1 cellular context compared by ENCODE assay signal in the genomic region with DNA sequence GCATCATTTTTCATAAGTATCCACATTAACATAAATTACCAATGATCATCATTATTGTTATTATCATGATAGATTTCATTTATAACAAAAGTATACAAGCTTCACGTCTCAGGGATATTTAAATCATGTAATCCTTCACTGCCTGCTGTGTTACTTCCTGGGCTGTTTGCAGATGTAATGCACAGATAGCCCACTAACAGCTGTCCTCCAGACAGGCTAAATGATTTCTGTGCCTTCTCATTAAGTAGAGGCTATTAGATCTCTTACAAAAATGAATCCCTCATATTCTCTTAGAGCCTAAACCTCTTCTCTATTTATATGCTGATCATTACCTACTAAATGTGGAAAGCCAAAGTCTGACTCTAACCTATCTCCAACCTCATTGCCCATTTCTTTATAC.
TF ChIP-seq lines count a peak whose summit lies in the region.

No MANE protein-coding gene starts in this region.

TF ChIP-seq in GM23338, 12 proteins besides CTCF, POLR2A, EP300 and RAD21 (continued from another document):
- TF ChIP-seq, protein P1, sequence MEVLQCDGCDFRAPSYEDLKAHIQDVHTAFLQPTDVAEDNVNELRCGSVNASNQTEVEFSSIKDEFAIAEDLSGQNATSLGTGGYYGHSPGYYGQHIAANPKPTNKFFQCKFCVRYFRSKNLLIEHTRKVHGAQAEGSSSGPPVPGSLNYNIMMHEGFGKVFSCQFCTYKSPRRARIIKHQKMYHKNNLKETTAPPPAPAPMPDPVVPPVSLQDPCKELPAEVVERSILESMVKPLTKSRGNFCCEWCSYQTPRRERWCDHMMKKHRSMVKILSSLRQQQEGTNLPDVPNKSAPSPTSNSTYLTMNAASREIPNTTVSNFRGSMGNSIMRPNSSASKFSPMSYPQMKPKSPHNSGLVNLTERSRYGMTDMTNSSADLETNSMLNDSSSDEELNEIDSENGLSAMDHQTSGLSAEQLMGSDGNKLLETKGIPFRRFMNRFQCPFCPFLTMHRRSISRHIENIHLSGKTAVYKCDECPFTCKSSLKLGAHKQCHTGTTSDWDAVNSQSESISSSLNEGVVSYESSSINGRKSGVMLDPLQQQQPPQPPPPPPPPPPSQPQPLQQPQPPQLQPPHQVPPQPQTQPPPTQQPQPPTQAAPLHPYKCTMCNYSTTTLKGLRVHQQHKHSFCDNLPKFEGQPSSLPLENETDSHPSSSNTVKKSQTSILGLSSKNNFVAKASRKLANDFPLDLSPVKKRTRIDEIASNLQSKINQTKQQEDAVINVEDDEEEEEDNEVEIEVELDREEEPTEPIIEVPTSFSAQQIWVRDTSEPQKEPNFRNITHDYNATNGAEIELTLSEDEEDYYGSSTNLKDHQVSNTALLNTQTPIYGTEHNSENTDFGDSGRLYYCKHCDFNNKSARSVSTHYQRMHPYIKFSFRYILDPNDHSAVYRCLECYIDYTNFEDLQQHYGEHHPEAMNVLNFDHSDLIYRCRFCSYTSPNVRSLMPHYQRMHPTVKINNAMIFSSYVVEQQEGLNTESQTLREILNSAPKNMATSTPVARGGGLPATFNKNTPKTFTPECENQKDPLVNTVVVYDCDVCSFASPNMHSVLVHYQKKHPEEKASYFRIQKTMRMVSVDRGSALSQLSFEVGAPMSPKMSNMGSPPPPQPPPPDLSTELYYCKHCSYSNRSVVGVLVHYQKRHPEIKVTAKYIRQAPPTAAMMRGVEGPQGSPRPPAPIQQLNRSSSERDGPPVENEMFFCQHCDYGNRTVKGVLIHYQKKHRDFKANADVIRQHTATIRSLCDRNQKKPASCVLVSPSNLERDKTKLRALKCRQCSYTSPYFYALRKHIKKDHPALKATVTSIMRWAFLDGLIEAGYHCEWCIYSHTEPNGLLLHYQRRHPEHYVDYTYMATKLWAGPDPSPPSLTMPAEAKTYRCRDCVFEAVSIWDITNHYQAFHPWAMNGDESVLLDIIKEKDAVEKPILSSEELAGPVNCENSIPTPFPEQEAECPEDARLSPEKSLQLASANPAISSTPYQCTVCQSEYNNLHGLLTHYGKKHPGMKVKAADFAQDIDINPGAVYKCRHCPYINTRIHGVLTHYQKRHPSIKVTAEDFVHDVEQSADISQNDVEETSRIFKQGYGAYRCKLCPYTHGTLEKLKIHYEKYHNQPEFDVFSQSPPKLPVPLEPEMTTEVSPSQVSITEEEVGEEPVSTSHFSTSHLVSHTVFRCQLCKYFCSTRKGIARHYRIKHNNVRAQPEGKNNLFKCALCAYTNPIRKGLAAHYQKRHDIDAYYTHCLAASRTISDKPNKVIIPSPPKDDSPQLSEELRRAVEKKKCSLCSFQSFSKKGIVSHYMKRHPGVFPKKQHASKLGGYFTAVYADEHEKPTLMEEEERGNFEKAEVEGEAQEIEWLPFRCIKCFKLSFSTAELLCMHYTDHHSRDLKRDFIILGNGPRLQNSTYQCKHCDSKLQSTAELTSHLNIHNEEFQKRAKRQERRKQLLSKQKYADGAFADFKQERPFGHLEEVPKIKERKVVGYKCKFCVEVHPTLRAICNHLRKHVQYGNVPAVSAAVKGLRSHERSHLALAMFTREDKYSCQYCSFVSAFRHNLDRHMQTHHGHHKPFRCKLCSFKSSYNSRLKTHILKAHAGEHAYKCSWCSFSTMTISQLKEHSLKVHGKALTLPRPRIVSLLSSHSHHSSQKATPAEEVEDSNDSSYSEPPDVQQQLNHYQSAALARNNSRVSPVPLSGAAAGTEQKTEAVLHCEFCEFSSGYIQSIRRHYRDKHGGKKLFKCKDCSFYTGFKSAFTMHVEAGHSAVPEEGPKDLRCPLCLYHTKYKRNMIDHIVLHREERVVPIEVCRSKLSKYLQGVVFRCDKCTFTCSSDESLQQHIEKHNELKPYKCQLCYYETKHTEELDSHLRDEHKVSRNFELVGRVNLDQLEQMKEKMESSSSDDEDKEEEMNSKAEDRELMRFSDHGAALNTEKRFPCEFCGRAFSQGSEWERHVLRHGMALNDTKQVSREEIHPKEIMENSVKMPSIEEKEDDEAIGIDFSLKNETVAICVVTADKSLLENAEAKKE (CRISPR knock-in tag; IDR thresholded peaks at IDR 0.05), result no peak
- no peak for TF ChIP-seq STAT1 (IDR thresholded peaks at IDR 0.05; ENCODE audit: unreplicated experiment)
- no peak for TF ChIP-seq ZNF114 (CRISPR knock-in tag; IDR thresholded peaks at IDR 0.05)
- TF ChIP-seq ZNF331 (CRISPR knock-in tag; IDR thresholded peaks at IDR 0.05; ENCODE audit: low read depth), result no peak
- no peak for TF ChIP-seq JUNB (IDR thresholded peaks at IDR 0.05; ENCODE audit: unreplicated experiment)
- TF ChIP-seq POLR2AphosphoS5 (IDR thresholded peaks at IDR 0.05; ENCODE audit: low read depth), result no peak
- no peak for TF ChIP-seq ETS1 (IDR thresholded peaks at IDR 0.05)
- no peak for TF ChIP-seq CREB1 (CRISPR knock-in tag; IDR thresholded peaks at IDR 0.05; ENCODE audit: low read depth)
